In the genomic region with DNA sequence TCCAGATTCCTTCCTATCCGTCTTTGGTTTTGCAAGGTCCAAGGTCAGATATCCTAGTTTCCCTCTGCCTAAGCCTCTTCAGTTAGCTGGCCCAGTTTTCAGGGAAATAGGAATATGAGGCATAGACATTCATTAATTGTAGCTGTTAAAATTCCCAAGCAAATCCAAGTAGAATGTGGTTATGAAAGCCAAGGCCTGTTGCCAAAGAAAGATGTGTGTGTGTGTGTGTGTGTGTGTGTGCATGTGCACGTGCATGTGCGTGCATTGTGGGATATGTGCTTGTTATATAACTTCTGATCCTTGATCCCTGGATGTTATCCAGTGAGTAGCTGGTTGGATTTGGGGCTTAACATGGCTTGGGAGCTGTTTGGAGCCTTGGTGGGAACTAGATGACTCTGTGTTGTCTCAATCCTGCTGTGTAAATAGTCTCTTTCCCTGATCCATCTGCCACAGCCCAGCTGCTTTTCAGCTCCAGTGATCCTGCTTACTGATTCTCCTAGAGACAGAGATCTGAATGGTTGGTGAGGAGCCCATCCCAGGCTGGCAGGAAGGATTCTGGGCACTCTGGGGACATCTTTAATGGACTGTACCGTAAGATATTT, we compare ENCODE assay signal across 8 cellular contexts.
DNase-seq lines count a peak whose midpoint lies in the region; ATAC-seq, FAIRE-seq and TF ChIP-seq lines count a peak whose summit lies in the region.

No MANE protein-coding gene starts in this region.

- H3K27ac ChIP-seq in VCaP (peak overlapping the region; percentile 5; the same call in 1 of the 2 replicates), right cardiac atrium (ENCODE audit: low read length) (no peak overlapping the region), small intestine (ENCODE audit: low read depth in 1 of 2, low read length in 1 of 2) (peak overlapping the region in 1 of 2 donors; percentile 9), PC-9 (no peak overlapping the region), ascending aorta (no peak overlapping the region)
- H3K27ac ChIP-seq in effector memory CD4-positive, alpha-beta T cell (ENCODE audit: insufficient read depth, low read length, poor library complexity, severe bottlenecking): no peak overlapping the region

- POLR2A ChIA-PET in PC-9 (lab: Charles Lee; ENCODE audit: unreplicated experiment): interaction anchor here (0.6 to 0.7 kb wide), 2 partner anchors 9 to 16 kb away, joined by 3 to 4 read pairs; no protein-coding TSS in a partner anchor

- DNase-seq in HTR-8/SVneo (ENCODE audit: insufficient read length, low spot score): no peak
- peak in 1 of 3 donors; percentile 85 for DNase-seq in right cardiac atrium
- peak; percentile 42 for DNase-seq in small intestine
- DNase-seq in activated CD4-positive, CD25-positive, alpha-beta regulatory T cell treated with anti-CD3 and anti-CD28 coated beads, Interleukin-2, amount 50 U/mL, for 72 hours: no peak
- no peak for DNase-seq in PC-9
- DNase-seq in ascending aorta (ENCODE audit: low spot score in 2 of 2): no peak
- no peak for DNase-seq in effector memory CD4-positive, alpha-beta T cell

- intact Hi-C loops in right cardiac atrium (cut with DNase I) (no loop called here), PC-9 (cut with micrococcal nuclease; ENCODE audit: unreplicated experiment) (no loop called here), ascending aorta (cut with DNase I) (no loop called here)

- H3K27me3 ChIP-seq in right cardiac atrium (ENCODE audit: control insufficient read depth, insufficient read depth): no peaks in the 10 kb centered on the region
- H3K27me3 ChIP-seq in small intestine (ENCODE audit: control insufficient read depth in 2 of 2, insufficient read depth in 2 of 2, low read length in 2 of 2): no peaks in the 10 kb centered on the region
- H3K27me3 ChIP-seq in PC-9 (ENCODE audit: insufficient read depth, low read depth): no peaks in the 10 kb centered on the region
- no peaks in the 10 kb centered on the region for H3K27me3 ChIP-seq in ascending aorta
- H3K27me3 ChIP-seq in effector memory CD4-positive, alpha-beta T cell (replicated peaks; ENCODE audit: control insufficient read depth, insufficient read depth, low read length, poor library complexity, severe bottlenecking): no peaks in the 10 kb centered on the region

- CTCF ChIA-PET in PC-9 (lab: Charles Lee): interaction anchor here (0.7 kb wide), 1 partner anchor 15 kb away, joined by 3 read pairs; no protein-coding TSS in a partner anchor

- H4K20me1 ChIP-seq in PC-9 (ENCODE audit: insufficient read depth): no peaks in the 10 kb centered on the region

- H3K36me3 ChIP-seq in small intestine (ENCODE audit: control insufficient read depth in 2 of 2, insufficient read depth in 2 of 2, low read length in 2 of 2) (no peaks in the 10 kb centered on the region), PC-9 (ENCODE audit: low read depth) (no peaks in the 10 kb centered on the region), ascending aorta (no peaks in the 10 kb centered on the region)
- H3K36me3 ChIP-seq in effector memory CD4-positive, alpha-beta T cell (ENCODE audit: control insufficient read depth, insufficient read depth, low read length): no peaks in the 10 kb centered on the region

- peak; percentile 44 to 77 for ATAC-seq in right cardiac atrium

- WGBS in right cardiac atrium: 37% methylated on average over 4 of the region's 4 CpGs
- WGBS in small intestine, 3 donors: 16 to 32% (median 26%) methylated on average over 4 of the region's 4 CpGs

- H3K9me2 ChIP-seq in PC-9 (ENCODE audit: insufficient read depth): no peaks in the 10 kb centered on the region

- H3K4me3 ChIP-seq in right cardiac atrium (ENCODE audit: low read length) (no peak overlapping the region), small intestine (ENCODE audit: low read depth in 1 of 2, low read length in 2 of 2) (no peak overlapping the region), PC-9 (no peak overlapping the region), ascending aorta (no peak overlapping the region)
- no peak overlapping the region for H3K4me3 ChIP-seq in effector memory CD4-positive, alpha-beta T cell (ENCODE audit: insufficient read depth, low read depth, low read length, poor library complexity, severe bottlenecking)

- H3K4me2 ChIP-seq in PC-9: no peak overlapping the region

- H3F3A ChIP-seq in PC-9 (ENCODE audit: insufficient read depth, low read depth): 0 out of 2 replicates have a peak, but pooled peaks cover 4% of the 10 kb centered on the region

- BruUV-seq in PC-9 (replicated peaks; lab: Mats Ljungman, UMichigan): no TSS peak

- TF ChIP-seq CTCF in VCaP (conservative IDR thresholded peaks at IDR 0.05): no peak
- no peak for TF ChIP-seq CTCF in PC-9 (conservative IDR thresholded peaks at IDR 0.05)
- no peak for TF ChIP-seq CTCF in ascending aorta (IDR thresholded peaks at IDR 0.05)

- H3K79me2 ChIP-seq in PC-9 (ENCODE audit: low read depth): no peaks in the 10 kb centered on the region

- H3K4me1 ChIP-seq in right cardiac atrium (ENCODE audit: control insufficient read depth, insufficient read depth, low read length): peaks cover 3% of the 10 kb centered on the region
- H3K4me1 ChIP-seq in small intestine (ENCODE audit: control insufficient read depth in 2 of 2, insufficient read depth in 1 of 2, low read depth in 1 of 2, low read length in 1 of 2): no peaks in the 10 kb centered on the region
- peaks cover 15% of the 10 kb centered on the region for H3K4me1 ChIP-seq in PC-9 (replicated peaks; ENCODE audit: insufficient read depth)
- H3K4me1 ChIP-seq in ascending aorta: no peaks in the 10 kb centered on the region
- H3K4me1 ChIP-seq in effector memory CD4-positive, alpha-beta T cell (ENCODE audit: control insufficient read depth, insufficient read depth, low read length, poor library complexity, severe bottlenecking): no peaks in the 10 kb centered on the region

- peak; percentile 48 for FAIRE-seq in HTR-8/SVneo (lab: Jason Lieb, UNC)
- no peak for FAIRE-seq in small intestine (lab: Jason Lieb, UNC)

- H3K9me3 ChIP-seq in right cardiac atrium (ENCODE audit: control insufficient read depth, low read length): no peaks in the 10 kb centered on the region
- no peaks in the 10 kb centered on the region for H3K9me3 ChIP-seq in small intestine (ENCODE audit: control insufficient read depth, low read depth)
- 0 out of 2 replicates have a peak, but pooled peaks cover 3% of the 10 kb centered on the region for H3K9me3 ChIP-seq in PC-9 (ENCODE audit: insufficient read depth, low read depth)
- H3K9me3 ChIP-seq in ascending aorta: no peaks in the 10 kb centered on the region
- H3K9me3 ChIP-seq in effector memory CD4-positive, alpha-beta T cell (ENCODE audit: control insufficient read depth, low read length): no peaks in the 10 kb centered on the region

- no peak overlapping the region for H2AFZ ChIP-seq in PC-9
